1 cellular context compared by ENCODE assay signal in the genomic region with DNA sequence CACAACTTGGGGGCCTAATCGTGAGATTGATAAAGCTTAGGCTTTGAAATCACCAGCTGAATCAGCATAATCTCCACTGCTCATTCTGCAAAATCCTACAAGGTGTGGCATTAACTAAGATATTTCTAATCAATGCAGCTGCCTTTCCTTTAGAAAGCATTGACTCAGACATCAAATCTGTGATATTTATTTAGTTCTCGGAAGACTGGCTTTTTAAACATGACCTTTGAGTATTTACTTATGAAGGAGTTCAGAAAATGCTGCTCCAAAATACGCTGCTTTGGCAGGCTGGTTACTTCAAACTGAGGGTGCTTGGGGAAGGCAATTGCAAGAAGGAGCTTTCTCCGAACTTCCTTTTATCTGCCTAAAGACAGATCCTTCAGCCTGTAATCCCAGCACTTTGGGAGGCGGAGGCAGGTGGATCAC.
TF ChIP-seq lines count a peak whose summit lies in the region.

No MANE protein-coding gene starts in this region.

TF ChIP-seq in HepG2, 621 proteins besides CTCF, POLR2A, EP300 and RAD21 (continued from another document and continues in another):
- TF ChIP-seq, protein P1, sequence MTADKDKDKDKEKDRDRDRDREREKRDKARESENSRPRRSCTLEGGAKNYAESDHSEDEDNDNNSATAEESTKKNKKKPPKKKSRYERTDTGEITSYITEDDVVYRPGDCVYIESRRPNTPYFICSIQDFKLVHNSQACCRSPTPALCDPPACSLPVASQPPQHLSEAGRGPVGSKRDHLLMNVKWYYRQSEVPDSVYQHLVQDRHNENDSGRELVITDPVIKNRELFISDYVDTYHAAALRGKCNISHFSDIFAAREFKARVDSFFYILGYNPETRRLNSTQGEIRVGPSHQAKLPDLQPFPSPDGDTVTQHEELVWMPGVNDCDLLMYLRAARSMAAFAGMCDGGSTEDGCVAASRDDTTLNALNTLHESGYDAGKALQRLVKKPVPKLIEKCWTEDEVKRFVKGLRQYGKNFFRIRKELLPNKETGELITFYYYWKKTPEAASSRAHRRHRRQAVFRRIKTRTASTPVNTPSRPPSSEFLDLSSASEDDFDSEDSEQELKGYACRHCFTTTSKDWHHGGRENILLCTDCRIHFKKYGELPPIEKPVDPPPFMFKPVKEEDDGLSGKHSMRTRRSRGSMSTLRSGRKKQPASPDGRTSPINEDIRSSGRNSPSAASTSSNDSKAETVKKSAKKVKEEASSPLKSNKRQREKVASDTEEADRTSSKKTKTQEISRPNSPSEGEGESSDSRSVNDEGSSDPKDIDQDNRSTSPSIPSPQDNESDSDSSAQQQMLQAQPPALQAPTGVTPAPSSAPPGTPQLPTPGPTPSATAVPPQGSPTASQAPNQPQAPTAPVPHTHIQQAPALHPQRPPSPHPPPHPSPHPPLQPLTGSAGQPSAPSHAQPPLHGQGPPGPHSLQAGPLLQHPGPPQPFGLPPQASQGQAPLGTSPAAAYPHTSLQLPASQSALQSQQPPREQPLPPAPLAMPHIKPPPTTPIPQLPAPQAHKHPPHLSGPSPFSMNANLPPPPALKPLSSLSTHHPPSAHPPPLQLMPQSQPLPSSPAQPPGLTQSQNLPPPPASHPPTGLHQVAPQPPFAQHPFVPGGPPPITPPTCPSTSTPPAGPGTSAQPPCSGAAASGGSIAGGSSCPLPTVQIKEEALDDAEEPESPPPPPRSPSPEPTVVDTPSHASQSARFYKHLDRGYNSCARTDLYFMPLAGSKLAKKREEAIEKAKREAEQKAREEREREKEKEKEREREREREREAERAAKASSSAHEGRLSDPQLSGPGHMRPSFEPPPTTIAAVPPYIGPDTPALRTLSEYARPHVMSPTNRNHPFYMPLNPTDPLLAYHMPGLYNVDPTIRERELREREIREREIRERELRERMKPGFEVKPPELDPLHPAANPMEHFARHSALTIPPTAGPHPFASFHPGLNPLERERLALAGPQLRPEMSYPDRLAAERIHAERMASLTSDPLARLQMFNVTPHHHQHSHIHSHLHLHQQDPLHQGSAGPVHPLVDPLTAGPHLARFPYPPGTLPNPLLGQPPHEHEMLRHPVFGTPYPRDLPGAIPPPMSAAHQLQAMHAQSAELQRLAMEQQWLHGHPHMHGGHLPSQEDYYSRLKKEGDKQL (CRISPR knock-in tag; IDR thresholded peaks at IDR 0.05; ENCODE audit: low read depth): 0 out of 2 replicates have a peak, but pooled peaks have one; percentile 21
- no peak for TF ChIP-seq YY1 (IDR thresholded peaks at IDR 0.05; ENCODE audit: insufficient read depth, insufficient replicate concordance, low read depth, low read length)
- no peak for TF ChIP-seq JARID2 (CRISPR knock-in tag; IDR thresholded peaks at IDR 0.05; ENCODE audit: insufficient replicate concordance)
- TF ChIP-seq ETV5 (CRISPR knock-in tag; IDR thresholded peaks at IDR 0.05; ENCODE audit: borderline replicate concordance): 0 out of 2 replicates have a peak, but pooled peaks have one; percentile 11
- TF ChIP-seq, protein P2, sequence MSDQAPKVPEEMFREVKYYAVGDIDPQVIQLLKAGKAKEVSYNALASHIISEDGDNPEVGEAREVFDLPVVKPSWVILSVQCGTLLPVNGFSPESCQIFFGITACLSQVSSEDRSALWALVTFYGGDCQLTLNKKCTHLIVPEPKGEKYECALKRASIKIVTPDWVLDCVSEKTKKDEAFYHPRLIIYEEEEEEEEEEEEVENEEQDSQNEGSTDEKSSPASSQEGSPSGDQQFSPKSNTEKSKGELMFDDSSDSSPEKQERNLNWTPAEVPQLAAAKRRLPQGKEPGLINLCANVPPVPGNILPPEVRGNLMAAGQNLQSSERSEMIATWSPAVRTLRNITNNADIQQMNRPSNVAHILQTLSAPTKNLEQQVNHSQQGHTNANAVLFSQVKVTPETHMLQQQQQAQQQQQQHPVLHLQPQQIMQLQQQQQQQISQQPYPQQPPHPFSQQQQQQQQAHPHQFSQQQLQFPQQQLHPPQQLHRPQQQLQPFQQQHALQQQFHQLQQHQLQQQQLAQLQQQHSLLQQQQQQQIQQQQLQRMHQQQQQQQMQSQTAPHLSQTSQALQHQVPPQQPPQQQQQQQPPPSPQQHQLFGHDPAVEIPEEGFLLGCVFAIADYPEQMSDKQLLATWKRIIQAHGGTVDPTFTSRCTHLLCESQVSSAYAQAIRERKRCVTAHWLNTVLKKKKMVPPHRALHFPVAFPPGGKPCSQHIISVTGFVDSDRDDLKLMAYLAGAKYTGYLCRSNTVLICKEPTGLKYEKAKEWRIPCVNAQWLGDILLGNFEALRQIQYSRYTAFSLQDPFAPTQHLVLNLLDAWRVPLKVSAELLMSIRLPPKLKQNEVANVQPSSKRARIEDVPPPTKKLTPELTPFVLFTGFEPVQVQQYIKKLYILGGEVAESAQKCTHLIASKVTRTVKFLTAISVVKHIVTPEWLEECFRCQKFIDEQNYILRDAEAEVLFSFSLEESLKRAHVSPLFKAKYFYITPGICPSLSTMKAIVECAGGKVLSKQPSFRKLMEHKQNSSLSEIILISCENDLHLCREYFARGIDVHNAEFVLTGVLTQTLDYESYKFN (CRISPR knock-in tag; conservative IDR thresholded peaks at IDR 0.05): peak; percentile 79
- TF ChIP-seq, protein P3, sequence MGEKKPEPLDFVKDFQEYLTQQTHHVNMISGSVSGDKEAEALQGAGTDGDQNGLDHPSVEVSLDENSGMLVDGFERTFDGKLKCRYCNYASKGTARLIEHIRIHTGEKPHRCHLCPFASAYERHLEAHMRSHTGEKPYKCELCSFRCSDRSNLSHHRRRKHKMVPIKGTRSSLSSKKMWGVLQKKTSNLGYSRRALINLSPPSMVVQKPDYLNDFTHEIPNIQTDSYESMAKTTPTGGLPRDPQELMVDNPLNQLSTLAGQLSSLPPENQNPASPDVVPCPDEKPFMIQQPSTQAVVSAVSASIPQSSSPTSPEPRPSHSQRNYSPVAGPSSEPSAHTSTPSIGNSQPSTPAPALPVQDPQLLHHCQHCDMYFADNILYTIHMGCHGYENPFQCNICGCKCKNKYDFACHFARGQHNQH (CRISPR knock-in tag; IDR thresholded peaks at IDR 0.05): 0 out of 2 replicates have a peak, but pooled peaks have one; percentile 42
- no peak for TF ChIP-seq IRF2 (CRISPR knock-in tag; IDR thresholded peaks at IDR 0.05)
- peak; percentile 97 for TF ChIP-seq GFI1 (CRISPR knock-in tag; IDR thresholded peaks at IDR 0.05; ENCODE audit: borderline replicate concordance)
- 0 out of 2 replicates have a peak, but pooled peaks have one; percentile 37 for TF ChIP-seq MIXL1 (CRISPR knock-in tag; IDR thresholded peaks at IDR 0.05)
- TF ChIP-seq, protein P4, sequence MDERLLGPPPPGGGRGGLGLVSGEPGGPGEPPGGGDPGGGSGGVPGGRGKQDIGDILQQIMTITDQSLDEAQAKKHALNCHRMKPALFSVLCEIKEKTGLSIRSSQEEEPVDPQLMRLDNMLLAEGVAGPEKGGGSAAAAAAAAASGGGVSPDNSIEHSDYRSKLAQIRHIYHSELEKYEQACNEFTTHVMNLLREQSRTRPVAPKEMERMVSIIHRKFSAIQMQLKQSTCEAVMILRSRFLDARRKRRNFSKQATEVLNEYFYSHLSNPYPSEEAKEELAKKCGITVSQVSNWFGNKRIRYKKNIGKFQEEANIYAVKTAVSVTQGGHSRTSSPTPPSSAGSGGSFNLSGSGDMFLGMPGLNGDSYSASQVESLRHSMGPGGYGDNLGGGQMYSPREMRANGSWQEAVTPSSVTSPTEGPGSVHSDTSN (CRISPR knock-in tag; IDR thresholded peaks at IDR 0.05): no peak
- TF ChIP-seq MEF2D (CRISPR knock-in tag; IDR thresholded peaks at IDR 0.05): no peak
- TF ChIP-seq SP1 (IDR thresholded peaks at IDR 0.05): no peak
- no peak for TF ChIP-seq SP1 (CRISPR knock-in tag; IDR thresholded peaks at IDR 0.05)
- TF ChIP-seq GABPA (IDR thresholded peaks at IDR 0.05; ENCODE audit: low read depth, low read length): no peak
- TF ChIP-seq GABPA (CRISPR knock-in tag; IDR thresholded peaks at IDR 0.05; ENCODE audit: low read depth): 0 out of 2 replicates have a peak, but pooled peaks have one; percentile 17
- TF ChIP-seq HOXA5 (CRISPR knock-in tag; IDR thresholded peaks at IDR 0.05): no peak
- TF ChIP-seq, protein P5, sequence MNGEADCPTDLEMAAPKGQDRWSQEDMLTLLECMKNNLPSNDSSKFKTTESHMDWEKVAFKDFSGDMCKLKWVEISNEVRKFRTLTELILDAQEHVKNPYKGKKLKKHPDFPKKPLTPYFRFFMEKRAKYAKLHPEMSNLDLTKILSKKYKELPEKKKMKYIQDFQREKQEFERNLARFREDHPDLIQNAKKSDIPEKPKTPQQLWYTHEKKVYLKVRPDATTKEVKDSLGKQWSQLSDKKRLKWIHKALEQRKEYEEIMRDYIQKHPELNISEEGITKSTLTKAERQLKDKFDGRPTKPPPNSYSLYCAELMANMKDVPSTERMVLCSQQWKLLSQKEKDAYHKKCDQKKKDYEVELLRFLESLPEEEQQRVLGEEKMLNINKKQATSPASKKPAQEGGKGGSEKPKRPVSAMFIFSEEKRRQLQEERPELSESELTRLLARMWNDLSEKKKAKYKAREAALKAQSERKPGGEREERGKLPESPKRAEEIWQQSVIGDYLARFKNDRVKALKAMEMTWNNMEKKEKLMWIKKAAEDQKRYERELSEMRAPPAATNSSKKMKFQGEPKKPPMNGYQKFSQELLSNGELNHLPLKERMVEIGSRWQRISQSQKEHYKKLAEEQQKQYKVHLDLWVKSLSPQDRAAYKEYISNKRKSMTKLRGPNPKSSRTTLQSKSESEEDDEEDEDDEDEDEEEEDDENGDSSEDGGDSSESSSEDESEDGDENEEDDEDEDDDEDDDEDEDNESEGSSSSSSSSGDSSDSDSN (CRISPR knock-in tag; IDR thresholded peaks at IDR 0.05): no peak
- TF ChIP-seq SCMH1 (CRISPR knock-in tag; IDR thresholded peaks at IDR 0.05; ENCODE audit: borderline replicate concordance): no peak
- peak; percentile 31; the same call in 1 of the 2 replicates for TF ChIP-seq KMT2B (CRISPR knock-in tag; IDR thresholded peaks at IDR 0.05)
- TF ChIP-seq HMG20A (CRISPR knock-in tag; IDR thresholded peaks at IDR 0.05; ENCODE audit: borderline replicate concordance): peak; percentile 88; the same call in 1 of the 2 replicates
- no peak for TF ChIP-seq EHMT2 (IDR thresholded peaks at IDR 0.05; ENCODE audit: borderline replicate concordance, low read depth, low read length)
- no peak for TF ChIP-seq SAFB2 (CRISPR knock-in tag; IDR thresholded peaks at IDR 0.05; ENCODE audit: borderline replicate concordance, low read depth)
- TF ChIP-seq PTBP1 (IDR thresholded peaks at IDR 0.05; ENCODE audit: low read depth, low read length, poor library complexity, severe bottlenecking): no peak
- TF ChIP-seq ZNF674 (CRISPR knock-in tag; IDR thresholded peaks at IDR 0.05; ENCODE audit: low read depth): no peak
- 0 out of 2 replicates have a peak, but pooled peaks have one; percentile 12 for TF ChIP-seq SALL1 (CRISPR knock-in tag; IDR thresholded peaks at IDR 0.05)
- TF ChIP-seq FOXK1 (CRISPR knock-in tag; IDR thresholded peaks at IDR 0.05; ENCODE audit: borderline replicate concordance, low read depth): 0 out of 2 replicates have a peak, but pooled peaks have one; percentile 18
- no peak for TF ChIP-seq ZNF670 (CRISPR knock-in tag; IDR thresholded peaks at IDR 0.05; ENCODE audit: borderline replicate concordance)
- no peak for TF ChIP-seq MED1 (CRISPR knock-in tag; IDR thresholded peaks at IDR 0.05)
- peak; percentile 45; the same call in 1 of the 2 replicates for TF ChIP-seq RARA (CRISPR knock-in tag; IDR thresholded peaks at IDR 0.05)
- TF ChIP-seq FOSL1 (CRISPR knock-in tag; IDR thresholded peaks at IDR 0.05; ENCODE audit: borderline replicate concordance): no peak
- TF ChIP-seq, protein P6, sequence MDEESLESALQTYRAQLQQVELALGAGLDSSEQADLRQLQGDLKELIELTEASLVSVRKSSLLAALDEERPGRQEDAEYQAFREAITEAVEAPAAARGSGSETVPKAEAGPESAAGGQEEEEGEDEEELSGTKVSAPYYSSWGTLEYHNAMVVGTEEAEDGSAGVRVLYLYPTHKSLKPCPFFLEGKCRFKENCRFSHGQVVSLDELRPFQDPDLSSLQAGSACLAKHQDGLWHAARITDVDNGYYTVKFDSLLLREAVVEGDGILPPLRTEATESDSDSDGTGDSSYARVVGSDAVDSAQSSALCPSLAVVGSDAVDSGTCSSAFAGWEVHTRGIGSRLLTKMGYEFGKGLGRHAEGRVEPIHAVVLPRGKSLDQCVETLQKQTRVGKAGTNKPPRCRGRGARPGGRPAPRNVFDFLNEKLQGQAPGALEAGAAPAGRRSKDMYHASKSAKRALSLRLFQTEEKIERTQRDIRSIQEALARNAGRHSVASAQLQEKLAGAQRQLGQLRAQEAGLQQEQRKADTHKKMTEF (CRISPR knock-in tag; IDR thresholded peaks at IDR 0.05): 0 out of 2 replicates have a peak, but pooled peaks have one; percentile 46
- no peak for TF ChIP-seq ZNF572 (CRISPR knock-in tag; IDR thresholded peaks at IDR 0.05)
- no peak for TF ChIP-seq ZSCAN12 (CRISPR knock-in tag; IDR thresholded peaks at IDR 0.05)
- no peak for TF ChIP-seq TBL1XR1 (IDR thresholded peaks at IDR 0.05; ENCODE audit: borderline replicate concordance, low read length, partially characterized antibody)
- no peak for TF ChIP-seq CHD4 (IDR thresholded peaks at IDR 0.05; ENCODE audit: borderline replicate concordance, low read length)
- TF ChIP-seq ZNF549 (CRISPR knock-in tag; IDR thresholded peaks at IDR 0.05): no peak
- TF ChIP-seq, protein P7, sequence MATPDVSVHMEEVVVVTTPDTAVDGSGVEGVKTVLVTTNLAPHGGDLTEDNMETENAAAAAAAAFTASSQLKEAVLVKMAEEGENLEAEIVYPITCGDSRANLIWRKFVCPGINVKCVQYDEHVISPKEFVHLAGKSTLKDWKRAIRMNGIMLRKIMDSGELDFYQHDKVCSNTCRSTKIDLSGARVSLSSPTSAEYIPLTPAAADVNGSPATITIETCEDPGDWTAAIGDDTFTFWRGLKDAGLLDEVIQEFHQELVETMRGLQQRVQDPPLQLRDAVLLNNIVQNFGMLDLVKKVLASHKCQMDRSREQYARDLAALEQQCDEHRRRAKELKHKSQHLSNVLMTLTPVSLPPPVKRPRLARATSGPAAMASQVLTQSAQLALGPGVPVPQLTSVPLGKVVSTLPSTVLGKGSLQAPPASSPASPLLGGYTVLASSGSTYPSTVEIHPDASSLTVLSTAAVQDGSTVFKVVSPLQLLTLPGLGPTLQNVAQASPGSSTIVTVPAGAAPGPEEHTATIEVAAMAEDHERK (CRISPR knock-in tag; IDR thresholded peaks at IDR 0.05; ENCODE audit: low read depth): no peak
- peak; percentile 25; the same call in 1 of the 2 replicates for TF ChIP-seq SMAD3 (CRISPR knock-in tag; IDR thresholded peaks at IDR 0.05)
